Comparison of ENCODE assay signal across 18 cellular contexts in genomic region chr9:110308504-110309109, GRCh38. TPM values are rescaled to one million over a fixed set of nuclear protein-coding genes. Genes with fewer than 3 reads are reported as not detected.
DNase-seq lines count a peak whose midpoint lies in the region; ATAC-seq and TF ChIP-seq lines count a peak whose summit lies in the region.
"Had no signal": no experiment of that assay in that cellular context is flagged by ENCODE, and none has a peak within 500 bp of the region (broad histone marks: within the 10 kb centered on the region; RNA-seq: fewer than 3 reads in every experiment).

No MANE protein-coding gene starts in this region.

- H3K36me3 Mint-ChIP-seq in T-helper 2 cell treated with Interferon-gamma antibody and Interleukin-4, amounts not matched to agents 5 μg/mL and 100 μg/mL, for 36 hours (ENCODE audit: low read depth): no peaks in the 10 kb centered on the region
- H3K36me3 Mint-ChIP-seq in nephron progenitor cell (ENCODE audit: low read depth): no peaks in the 10 kb centered on the region
- H3K36me3 Mint-ChIP-seq: activated naive CD8-positive, alpha-beta T cell had no signal

- H3K9me3 ChIP-seq in thyroid gland: no peaks in the 10 kb centered on the region

- TF ChIP-seq POLR2A in thyroid gland (IDR thresholded peaks at IDR 0.05): no peak

- H3K27ac Mint-ChIP-seq in T-helper 2 cell treated with Interferon-gamma antibody and Interleukin-4, amounts not matched to agents 5 μg/mL and 100 μg/mL, for 36 hours: peak overlapping the region; percentile 16
- H3K27ac Mint-ChIP-seq in nephron progenitor cell: peak overlapping the region; percentile 11
- H3K27ac Mint-ChIP-seq: activated naive CD8-positive, alpha-beta T cell had no signal

- no peak for TF ChIP-seq CTCF in nephron progenitor cell (IDR thresholded peaks at IDR 0.05)
- TF ChIP-seq CTCF in thyroid gland (IDR thresholded peaks at IDR 0.05): no peak

- H3K27me3 ChIP-seq in thyroid gland: no peaks in the 10 kb centered on the region
- H3K27me3 ChIP-seq: cardiac muscle cell had no signal

- intact Hi-C loops in thyroid gland (cut with DNase I): no loop called here

- H3K27me3 Mint-ChIP-seq in T-helper 2 cell treated with Interferon-gamma antibody and Interleukin-4, amounts not matched to agents 5 μg/mL and 100 μg/mL, for 36 hours (ENCODE audit: low read depth): peaks cover 4% of the 10 kb centered on the region
- H3K27me3 Mint-ChIP-seq in nephron progenitor cell (ENCODE audit: low read depth, poor library complexity): peaks cover 6% of the 10 kb centered on the region
- H3K27me3 Mint-ChIP-seq: activated naive CD8-positive, alpha-beta T cell had no signal

- no peak for DNase-seq in T-helper 2 cell treated with Interferon-gamma antibody and Interleukin-4, amounts not matched to agents 5 μg/mL and 100 μg/mL, for 36 hours (ENCODE audit: low spot score)
- DNase-seq in T-helper 2 cell: no peak
- no peak for DNase-seq in nephron progenitor cell
- DNase-seq in thyroid gland: no peak
- no peak for DNase-seq in dedifferentiated amniotic fluid mesenchymal stem cell (ENCODE audit: extremely low spot score)
- DNase-seq: activated CD8-positive, alpha-beta memory T cell treated with anti-CD3 and anti-CD28 coated beads, Interleukin-2, amount 50 U/mL, for 48 hours; H7; mesendoderm; MV-4-11; SJCRH30 had no signal

- peaks cover 10% of the 10 kb centered on the region for H3K4me1 Mint-ChIP-seq in T-helper 2 cell treated with Interferon-gamma antibody and Interleukin-4, amounts not matched to agents 5 μg/mL and 100 μg/mL, for 36 hours (ENCODE audit: low read depth)
- no peaks in the 10 kb centered on the region for H3K4me1 Mint-ChIP-seq in nephron progenitor cell

- H3K9me3 Mint-ChIP-seq in T-helper 2 cell treated with Interferon-gamma antibody and Interleukin-4, amounts not matched to agents 5 μg/mL and 100 μg/mL, for 36 hours: peaks cover 14% of the 10 kb centered on the region
- peaks cover 23% of the 10 kb centered on the region for H3K9me3 Mint-ChIP-seq in nephron progenitor cell

- H3K36me3 ChIP-seq in thyroid gland: no peaks in the 10 kb centered on the region
- H3K36me3 ChIP-seq: cardiac muscle cell, SJCRH30 had no signal

- H3K4me3 ChIP-seq in thyroid gland (replicated peaks in 1 of 3): no peak overlapping the region
- H3K4me3 ChIP-seq: cardiac muscle cell, SJCRH30, skin epidermis had no signal

- H3K27ac ChIP-seq in thyroid gland: no peak overlapping the region
- H3K27ac ChIP-seq: cardiac muscle cell, SJCRH30 had no signal

- 48 to 53% methylated on average over 5 of the region's 5 CpGs for WGBS in thyroid gland, 2 donors

- no peaks in the 10 kb centered on the region for H3K4me1 ChIP-seq in thyroid gland
- H3K4me1 ChIP-seq: SJCRH30 had no signal

- ATAC-seq in GM21526 (IDR thresholded peaks at IDR 0.05; ENCODE audit: low FRiP score, unreplicated experiment): peak; percentile 61
- peak; percentile 68 for ATAC-seq in HG03354 (IDR thresholded peaks at IDR 0.05; ENCODE audit: poor library complexity, severe bottlenecking, unreplicated experiment)
- ATAC-seq in SK-N-SH treated with all-trans-retinoic acid at 6 μM for 48 hours: no peak

- H3K4me3 Mint-ChIP-seq in T-helper 2 cell treated with Interferon-gamma antibody and Interleukin-4, amounts not matched to agents 5 μg/mL and 100 μg/mL, for 36 hours: peak overlapping the region; percentile 19
- no peak overlapping the region for H3K4me3 Mint-ChIP-seq in nephron progenitor cell
- H3K4me3 Mint-ChIP-seq: activated naive CD8-positive, alpha-beta T cell had no signal

TF ChIP-seq in SK-N-SH treated with all-trans-retinoic acid at 6 μM for 48 hours, 23 proteins besides CTCF, POLR2A, EP300 and RAD21:
- TF ChIP-seq CREB5 (CRISPR knock-in tag; IDR thresholded peaks at IDR 0.05; ENCODE audit: low read depth): no peak
- no peak for TF ChIP-seq PPARA (CRISPR knock-in tag; IDR thresholded peaks at IDR 0.05; ENCODE audit: borderline replicate concordance)
- TF ChIP-seq ARNTL (CRISPR knock-in tag; IDR thresholded peaks at IDR 0.05; ENCODE audit: borderline replicate concordance, low read depth): no peak
- TF ChIP-seq CSRNP3 (CRISPR knock-in tag; IDR thresholded peaks at IDR 0.05): no peak
- no peak for TF ChIP-seq ZFP3 (CRISPR knock-in tag; IDR thresholded peaks at IDR 0.05)
- TF ChIP-seq ISL1 (CRISPR knock-in tag; IDR thresholded peaks at IDR 0.05): no peak
- no peak for TF ChIP-seq TSHZ2 (CRISPR knock-in tag; IDR thresholded peaks at IDR 0.05)
- no peak for TF ChIP-seq ZNF8 (CRISPR knock-in tag; IDR thresholded peaks at IDR 0.05)
- no peak for TF ChIP-seq CSDC2 (CRISPR knock-in tag; IDR thresholded peaks at IDR 0.05)
- TF ChIP-seq ZNF565 (CRISPR knock-in tag; conservative IDR thresholded peaks at IDR 0.05; ENCODE audit: low read depth): no peak
- TF ChIP-seq OSR1 (CRISPR knock-in tag; IDR thresholded peaks at IDR 0.05): no peak
- no peak for TF ChIP-seq RARB (CRISPR knock-in tag; IDR thresholded peaks at IDR 0.05)
- TF ChIP-seq ESRRG (CRISPR knock-in tag; IDR thresholded peaks at IDR 0.05): no peak
- TF ChIP-seq TOX (CRISPR knock-in tag; IDR thresholded peaks at IDR 0.05; ENCODE audit: borderline replicate concordance): no peak
- TF ChIP-seq TCF4 (CRISPR knock-in tag; IDR thresholded peaks at IDR 0.05; ENCODE audit: borderline replicate concordance): no peak
- no peak for TF ChIP-seq GLIS3 (CRISPR knock-in tag; IDR thresholded peaks at IDR 0.05)
TF ChIP-seq in SK-N-SH treated with all-trans-retinoic acid at 6 μM for 48 hours: peak in this region for 0.

RNA-seq across cellular contexts. Expression of gene TXNDC8, which starts 29.1 kb away (rescaled TPM):
- not detected for total RNA-seq in thyroid gland
- total RNA-seq: A172, cardiac muscle cell, H7, osteocyte, SJCRH30 had no signal

RNA-seq across cellular contexts. Expression of gene TXN, which starts 52.3 kb away (rescaled TPM):
- 100 to 1,000 TPM; 148 to 252 (median 172) TPM for total RNA-seq in thyroid gland
